21 cellular contexts compared by ENCODE assay signal in genomic region chr17:14123579-14124278, GRCh38. TPM values are rescaled to one million over a fixed set of nuclear protein-coding genes. Genes with fewer than 3 reads are reported as not detected.
DNase-seq lines count a peak whose midpoint lies in the region; ATAC-seq lines count a peak whose summit lies in the region.
"Had no signal": no experiment of that assay in that cellular context is flagged by ENCODE, and none has a peak within 500 bp of the region (broad histone marks: within the 10 kb centered on the region; RNA-seq: fewer than 3 reads in every experiment).

No MANE protein-coding gene starts in this region.

- peaks cover 0 to 5% (median 2%) of the 10 kb centered on the region in 3 donors for H3K4me1 ChIP-seq in skeletal muscle tissue (ENCODE audit: control insufficient read depth in 3 of 3, insufficient read depth in 3 of 3, low read length in 3 of 3)
- H3K4me1 ChIP-seq: ascending aorta, sigmoid colon had no signal

- H3K27ac ChIP-seq in skeletal muscle tissue (ENCODE audit: low read depth, low read length), result peak overlapping the region; percentile 1
- H3K27ac ChIP-seq: ascending aorta, sigmoid colon had no signal

- H3K9me3 ChIP-seq in skeletal muscle tissue (ENCODE audit: control insufficient read depth in 3 of 3, low read length in 3 of 3), result no peaks in the 10 kb centered on the region
- H3K9me3 ChIP-seq: ascending aorta, sigmoid colon had no signal

- DNase-seq in Right ventricle myocardium superior (no peak), Right ventricle myocardium inferior (ENCODE audit: missing footprints) (no peak), amniotic epithelial cell (ENCODE audit: low read depth) (peak; percentile 13), sciatic nerve (ENCODE audit: low spot score) (no peak), HUDEP-2 (lab: John Stamatoyannopoulos, UW; ENCODE audit: unreplicated experiment in 76 of 76) (no peak)
- DNase-seq: activated effector memory CD4-positive, alpha-beta T cell treated with Interleukin-2 at 50 U/mL for 16 hours; cerebellar nuclear complex; endodermal cell; hypothalamus; KBM-7; kidney glomerular epithelial cell; midbrain; NCI-H226; NK-92 treated with Interleukin-12 subunit alpha and Interleukin-12 subunit beta, amount 100 ng/mL, for 24 hours; sigmoid colon; stimulated activated CD4-positive, alpha-beta T cell treated with anti-CD3 and anti-CD28 coated beads, Interleukin-4, amount 100 ng/mL, for 1 hour; T-cell had no signal

- H3K9ac ChIP-seq in skeletal muscle tissue (ENCODE audit: low read depth in 1 of 3, low read length in 3 of 3), result no peak overlapping the region

- intact Hi-C loops in Right ventricle myocardium superior (cut with DNase I), result no loop called here
- intact Hi-C loops in Right ventricle myocardium inferior (cut with DNase I), result no loop called here
- intact Hi-C loops in sciatic nerve (cut with DNase I), result no loop called here

- no peaks in the 10 kb centered on the region for H3K36me3 ChIP-seq in skeletal muscle tissue (ENCODE audit: control insufficient read depth in 3 of 3, insufficient read depth in 3 of 3, low read length in 3 of 3)
- H3K36me3 ChIP-seq: ascending aorta, sigmoid colon had no signal

- no peaks in the 10 kb centered on the region for H3K27me3 ChIP-seq in skeletal muscle tissue (ENCODE audit: control insufficient read depth in 3 of 3, insufficient read depth in 3 of 3, low read length in 3 of 3)
- H3K27me3 ChIP-seq: ascending aorta, sigmoid colon had no signal

- H3K4me3 ChIP-seq in skeletal muscle tissue (ENCODE audit: low read length in 3 of 3), result no peak overlapping the region
- H3K4me3 ChIP-seq: ascending aorta, sigmoid colon had no signal

- ATAC-seq in Right ventricle myocardium superior (ENCODE audit: poor library complexity) (peak; percentile 45), Right ventricle myocardium inferior (no peak), HG02798 (IDR thresholded peaks at IDR 0.05; ENCODE audit: poor library complexity, unreplicated experiment) (peak; percentile 37), HG03097 (IDR thresholded peaks at IDR 0.05; ENCODE audit: low FRiP score, unreplicated experiment) (no peak), sciatic nerve (no peak)
- ATAC-seq: T-cell had no signal

RNA-seq across cellular contexts. Expression of gene COX10, which starts 54.4 kb away (rescaled TPM):
- total RNA-seq in Right ventricle myocardium superior (39.4 TPM), Right ventricle myocardium inferior (43.8 TPM), skeletal muscle tissue (17.7 TPM), sciatic nerve (8.7 TPM)

Comparison
In these comparisons a context has a peak if more than half of its experiments do, and no peak if none do; other contexts are left out.
1. ATAC-seq: peak in Right ventricle myocardium superior (single experiment) and HG02798 (single experiment); none in Right ventricle myocardium inferior (single experiment), HG03097 (single experiment) and sciatic nerve (single experiment).